Comparison of ENCODE assay signal across 19 cellular contexts in the genomic region with DNA sequence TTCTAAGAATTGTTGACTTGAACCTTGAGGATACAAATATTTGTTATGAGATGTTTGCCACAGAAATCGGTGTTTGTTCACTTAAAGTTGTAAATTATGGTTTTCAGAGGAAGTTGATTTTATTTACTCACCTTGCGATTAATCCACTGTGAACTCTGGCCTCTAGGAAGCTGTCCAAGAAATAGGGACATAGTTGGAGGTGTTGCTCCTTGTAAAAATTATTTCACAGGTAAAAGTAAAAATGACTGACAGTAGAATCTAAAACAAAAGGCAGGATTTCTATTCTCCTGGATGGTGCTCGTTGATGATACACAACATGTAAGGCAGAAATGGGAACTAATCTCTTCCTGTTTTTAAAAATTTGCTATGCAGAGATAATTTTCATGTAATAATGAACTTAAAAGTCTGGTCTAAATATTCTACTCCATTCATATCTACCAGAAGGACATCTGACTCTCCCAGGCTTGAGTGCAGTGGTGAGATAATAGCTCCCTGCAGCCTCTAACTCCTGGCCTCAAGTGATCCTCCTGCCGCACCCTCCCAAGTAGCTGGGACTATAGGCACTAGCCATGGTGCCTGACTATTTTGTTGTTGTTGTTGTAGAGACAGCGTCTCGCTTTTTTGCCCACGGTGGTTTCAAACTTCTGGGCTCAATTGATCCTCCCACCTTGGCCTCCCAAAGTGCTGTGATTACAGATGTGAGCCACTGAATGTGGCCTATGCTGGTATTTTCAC. TPM values are rescaled to one million over a fixed set of nuclear protein-coding genes. Genes with fewer than 3 reads are reported as not detected.
"Had no signal": no experiment of that assay in that cellular context is flagged by ENCODE, and none has a peak within 500 bp of the region (broad histone marks: within the 10 kb centered on the region; RNA-seq: fewer than 3 reads in every experiment).

No MANE protein-coding gene starts in this region.

- DNase-seq: activated CD4-positive, alpha-beta T cell treated with anti-CD3 and anti-CD28 coated beads for 4 hours; activated CD8-positive, alpha-beta T cell treated with anti-CD3 and anti-CD28 coated beads for 36 hours; activated effector memory CD4-positive, alpha-beta T cell treated with Interleukin-2 at 50 U/mL for 16 hours; activated T-cell treated with anti-CD3 and anti-CD28 coated beads, Interleukin-2, amount 50 U/mL, for 4 hours; islet precursor cell; mesendoderm; retina; stimulated activated CD4-positive, alpha-beta T cell treated with anti-CD3 and anti-CD28 coated beads, Interleukin-15, amount 100 ng/mL, for 24 hours; stimulated activated CD4-positive, alpha-beta T cell treated with anti-CD3 and anti-CD28 coated beads, Interleukin-4, amount 100 ng/mL, for 24 hours; stimulated activated naive CD4-positive, alpha-beta T cell treated with Interleukin-2 at 50 U/mL for 16 hours; substantia nigra; T-cell; T-helper 9 cell; trophoblast cell; WERI-Rb-1 had no signal

- H3K4me2 ChIP-seq: hepatocyte had no signal

- H3K4me3 ChIP-seq: cardiac muscle cell, hepatocyte had no signal

- H3K79me2 ChIP-seq: hepatocyte had no signal

- H3K27ac ChIP-seq: cardiac muscle cell, hepatocyte, WERI-Rb-1 had no signal

- H2AFZ ChIP-seq: hepatocyte had no signal

- H3K27me3 ChIP-seq: cardiac muscle cell, hepatocyte had no signal

- H3K36me3 ChIP-seq: cardiac muscle cell, WERI-Rb-1 had no signal

- ATAC-seq: activated CD8-positive, alpha-beta T cell treated with anti-CD3 and anti-CD28 coated beads for 36 hours; activated T-cell treated with anti-CD3 and anti-CD28 coated beads, Interleukin-2, amount 50 U/mL, for 4 hours; esophagus mucosa; natural killer cell treated with Interleukin-12 subunit alpha and Interleukin-12 subunit beta and Interleukin-15 and Interleukin-18, amount 100 ng/mL, for 72 hours; T-cell had no signal

RNA-seq across cellular contexts. Expression of gene CCR9, which starts 27.4 kb away (rescaled TPM):
- total RNA-seq: activated T-cell treated with anti-CD3 and anti-CD28 coated beads, Interleukin-2, amount 50 U/mL, for 4 hours; esophagus mucosa; natural killer cell treated with Interleukin-12 subunit alpha and Interleukin-12 subunit beta and Interleukin-15 and Interleukin-18, amount 100 ng/mL, for 72 hours had no signal
- polyA plus RNA-seq: hepatocyte had no signal
